11 cellular contexts compared by ENCODE assay signal in the genomic region with DNA sequence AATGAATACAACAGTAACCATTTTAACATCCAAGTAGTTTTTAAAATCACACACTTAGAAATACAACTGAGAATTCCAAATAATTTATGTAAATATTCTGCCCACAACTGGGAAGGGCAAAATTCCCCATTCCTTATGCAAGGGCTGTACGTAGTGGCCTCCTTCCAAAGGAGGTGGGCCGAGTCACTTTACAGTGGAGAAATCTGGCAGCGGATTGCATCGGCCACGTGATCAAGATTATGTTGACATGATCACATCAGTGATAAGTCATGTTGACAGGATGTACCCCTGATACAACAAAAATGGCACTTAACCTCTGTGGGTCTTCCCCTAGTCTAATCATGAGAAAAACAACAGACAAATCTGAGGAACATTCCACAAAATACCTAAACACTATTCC.
DNase-seq lines count a peak whose midpoint lies in the region; FAIRE-seq and TF ChIP-seq lines count a peak whose summit lies in the region.
"Had no signal": no experiment of that assay in that cellular context is flagged by ENCODE, and none has a peak within 500 bp of the region (broad histone marks: within the 10 kb centered on the region; RNA-seq: fewer than 3 reads in every experiment).

No MANE protein-coding gene starts in this region.

- H3K27ac ChIP-seq in ACC112 (ENCODE audit: low read depth, low read length) (peak overlapping the region; percentile 48; the same call in 1 of the 2 replicates), KMS-11 (no peak overlapping the region), mammary epithelial cell (ENCODE audit: insufficient read depth, low read depth, low read length) (no peak overlapping the region), keratinocyte (ENCODE audit: control insufficient read depth, insufficient read depth, low read length) (peak overlapping the region; percentile 36)
- H3K27ac ChIP-seq: body of pancreas had no signal

- no peaks in the 10 kb centered on the region for H4K20me1 ChIP-seq in KMS-11 (ENCODE audit: insufficient read depth)
- H4K20me1 ChIP-seq in mammary epithelial cell (ENCODE audit: insufficient read depth, low read length) = no peaks in the 10 kb centered on the region
- H4K20me1 ChIP-seq in keratinocyte (ENCODE audit: control insufficient read depth, extremely low read depth, insufficient read depth, low read length) = no peaks in the 10 kb centered on the region

- H3K79me2 ChIP-seq in ACC112 (ENCODE audit: control insufficient read depth, insufficient read depth, low read length, unreplicated experiment) = peaks cover 60% of the 10 kb centered on the region
- no peaks in the 10 kb centered on the region; the same call in 1 of the 2 replicates for H3K79me2 ChIP-seq in KMS-11 (ENCODE audit: insufficient read depth, low read depth)
- peaks cover 72% of the 10 kb centered on the region for H3K79me2 ChIP-seq in mammary epithelial cell (ENCODE audit: insufficient read depth, low read length)
- peaks cover 57% of the 10 kb centered on the region for H3K79me2 ChIP-seq in keratinocyte (ENCODE audit: control insufficient read depth, insufficient read depth, low read length)

- H3K27me3 ChIP-seq in ACC112 (ENCODE audit: insufficient read depth, low read length) = no peaks in the 10 kb centered on the region
- H3K27me3 ChIP-seq in KMS-11 (ENCODE audit: insufficient read depth, low read depth) = no peaks in the 10 kb centered on the region
- no peaks in the 10 kb centered on the region for H3K27me3 ChIP-seq in mammary epithelial cell (ENCODE audit: insufficient read depth, low read length)
- H3K27me3 ChIP-seq in keratinocyte (ENCODE audit: control insufficient read depth, extremely low read depth, insufficient read depth, low read length) = no peaks in the 10 kb centered on the region
- H3K27me3 ChIP-seq in HAP-1 (ENCODE audit: low read depth) = no peaks in the 10 kb centered on the region
- H3K27me3 ChIP-seq in BE2C = no peaks in the 10 kb centered on the region
- H3K27me3 ChIP-seq: body of pancreas had no signal

- H3K9me3 ChIP-seq in mammary epithelial cell (replicated peaks; ENCODE audit: insufficient read depth, low read length) (no peaks in the 10 kb centered on the region), keratinocyte (ENCODE audit: control insufficient read depth, low read depth, low read length) (no peaks in the 10 kb centered on the region), HAP-1 (no peaks in the 10 kb centered on the region), BE2C (no peaks in the 10 kb centered on the region)
- H3K9me3 ChIP-seq: body of pancreas had no signal

- CTCF ChIA-PET in mammary epithelial cell (lab: Charles Lee; ENCODE audit: low non-redundant PET) = no interaction called here

- in situ Hi-C loops in mammary epithelial cell (cut with MboI; ENCODE audit: low sequenced_read_pairs in 2 of 2) (no loop called here), HAP-1 (cut with MboI; ENCODE audit: low sequenced_read_pairs) (no loop called here)

- dilution Hi-C loops in mammary epithelial cell (cut with HindIII; ENCODE audit: low sequenced_read_pairs) = no loop called here
- dilution Hi-C loops in keratinocyte (cut with MboI; ENCODE audit: extremely low pct_ligation_motif_present, low sequenced_read_pairs) = no loop called here

- intact Hi-C loops in mammary epithelial cell (cut with micrococcal nuclease) = no loop called here

- H3K9ac ChIP-seq in KMS-11 (no peak overlapping the region), mammary epithelial cell (ENCODE audit: insufficient read depth, low read length) (no peak overlapping the region), keratinocyte (ENCODE audit: control insufficient read depth, extremely low read depth, insufficient read depth, low read length) (no peak overlapping the region)

- H3K4me2 ChIP-seq in KMS-11 (0 out of 2 replicates have a peak overlapping the region, but pooled peaks have one; percentile 27), mammary epithelial cell (ENCODE audit: insufficient read depth, low read depth, low read length) (no peak overlapping the region), keratinocyte (ENCODE audit: control insufficient read depth, extremely low read depth, insufficient read depth, low read depth, low read length) (peak overlapping the region; percentile 41)

- peaks cover 34% of the 10 kb centered on the region for H3K4me1 ChIP-seq in ACC112 (ENCODE audit: control insufficient read depth, insufficient read depth, low read length, unreplicated experiment)
- H3K4me1 ChIP-seq in KMS-11 (ENCODE audit: low read depth, poor library complexity, severe bottlenecking) = peaks cover 46% of the 10 kb centered on the region
- H3K4me1 ChIP-seq in mammary epithelial cell (ENCODE audit: insufficient read depth, low read length) = peaks cover 9% of the 10 kb centered on the region
- peaks cover 21% of the 10 kb centered on the region for H3K4me1 ChIP-seq in keratinocyte (ENCODE audit: control insufficient read depth, extremely low read depth, insufficient read depth, low read length)
- peaks cover 15% of the 10 kb centered on the region for H3K4me1 ChIP-seq in HAP-1
- no peaks in the 10 kb centered on the region for H3K4me1 ChIP-seq in BE2C
- H3K4me1 ChIP-seq: body of pancreas had no signal

- peaks cover 6% of the 10 kb centered on the region for H3K36me3 ChIP-seq in ACC112 (ENCODE audit: insufficient read depth, low read length)
- no peaks in the 10 kb centered on the region for H3K36me3 ChIP-seq in KMS-11 (ENCODE audit: insufficient read depth)
- no peaks in the 10 kb centered on the region for H3K36me3 ChIP-seq in mammary epithelial cell (ENCODE audit: insufficient read depth, low read length)
- H3K36me3 ChIP-seq in keratinocyte (ENCODE audit: control insufficient read depth in 2 of 2, extremely low read depth in 1 of 2, insufficient read depth in 2 of 2, low read length in 2 of 2) = no peaks in the 10 kb centered on the region
- no peaks in the 10 kb centered on the region for H3K36me3 ChIP-seq in HAP-1 (replicated peaks)
- no peaks in the 10 kb centered on the region for H3K36me3 ChIP-seq in BE2C

- H2AFZ ChIP-seq in ACC112 (ENCODE audit: low read length, unreplicated experiment) = no peak overlapping the region
- no peak overlapping the region for H2AFZ ChIP-seq in KMS-11 (ENCODE audit: low read depth)
- no peak overlapping the region for H2AFZ ChIP-seq in mammary epithelial cell (ENCODE audit: low read depth, low read length)
- no peak overlapping the region for H2AFZ ChIP-seq in keratinocyte (ENCODE audit: control insufficient read depth, low read length)

- no TSS peak for BruUV-seq in mammary epithelial cell (replicated peaks; lab: Mats Ljungman, UMichigan)

- H3K4me3 ChIP-seq in ACC112 (ENCODE audit: low read depth, low read length) (0 out of 2 replicates have a peak overlapping the region, but pooled peaks have one; percentile 1), KMS-11 (IDR thresholded peaks at IDR 0.05; ENCODE audit: insufficient read depth, low read depth, low read length) (no peak overlapping the region), mammary epithelial cell (replicated peaks in 1 of 3; ENCODE audit: insufficient read depth in 1 of 3, low read depth in 2 of 3, low read length in 3 of 3) (no peak overlapping the region), keratinocyte (ENCODE audit: control insufficient read depth in 2 of 3, extremely low read depth in 1 of 3, insufficient read depth in 2 of 3, low read depth in 1 of 3, low read length in 3 of 3) (no peak overlapping the region), HAP-1 (no peak overlapping the region), BE2C (ENCODE audit: low read depth, low read length) (no peak overlapping the region)
- H3K4me3 ChIP-seq: body of pancreas had no signal

- TF ChIP-seq CTCF in KMS-11 (conservative IDR thresholded peaks at IDR 0.05; ENCODE audit: low read depth, low read length) (no peak), mammary epithelial cell (conservative IDR thresholded peaks at IDR 0.05 in 1 of 2, IDR thresholded peaks at IDR 0.05 in 1 of 2; ENCODE audit: extremely low read depth in 1 of 2, insufficient read depth in 1 of 2, low read depth in 1 of 2, low read length in 2 of 2) (no peak), keratinocyte (optimal IDR thresholded peaks at IDR 0.05 in 1 of 3, IDR thresholded peaks at IDR 0.05 in 1 of 3, conservative IDR thresholded peaks at IDR 0.05 in 1 of 3; ENCODE audit: extremely low read depth in 1 of 3, insufficient read depth in 2 of 3, low read length in 3 of 3) (no peak), BE2C (IDR thresholded peaks at IDR 0.05; ENCODE audit: low read depth, low read length) (no peak)

- peak; percentile 81 for FAIRE-seq in keratinocyte (lab: Jason Lieb, UNC)
- FAIRE-seq: TTC549 had no signal

- 67% methylated on average over 5 of the region's 5 CpGs for WGBS in mammary epithelial cell (ENCODE audit: low coverage, missing lambda C conversion rate)

- no peaks in the 10 kb centered on the region for H3K9me1 ChIP-seq in keratinocyte (ENCODE audit: control insufficient read depth, extremely low read depth, insufficient read depth, low read length)

- peak; percentile 8 for DNase-seq in mammary epithelial cell
- DNase-seq in keratinocyte (ENCODE audit: low read depth, low spot score) = no peak
- DNase-seq in NAMALWA (ENCODE audit: low spot score) = no peak
- DNase-seq in HAP-1 (ENCODE audit: low spot score in 2 of 2) = no peak
- DNase-seq in BE2C = no peak
- DNase-seq in NCI-H187 treated with DMSO at 0.1 percent for 48 hours (lab: John Stamatoyannopoulos, UW) = no peak
- DNase-seq: activated CD8-positive, alpha-beta memory T cell treated with anti-CD3 and anti-CD28 coated beads, Interleukin-2, amount 50 U/mL, for 4 hours; body of pancreas had no signal

Comparison
In these comparisons a context has a peak if more than half of its experiments do, and no peak if none do; other contexts are left out.
1. H3K27ac ChIP-seq: peak in ACC112 (single experiment) and keratinocyte (single experiment); none in KMS-11 (single experiment) and mammary epithelial cell (single experiment).